8 cellular contexts compared by ENCODE assay signal in the genomic region with DNA sequence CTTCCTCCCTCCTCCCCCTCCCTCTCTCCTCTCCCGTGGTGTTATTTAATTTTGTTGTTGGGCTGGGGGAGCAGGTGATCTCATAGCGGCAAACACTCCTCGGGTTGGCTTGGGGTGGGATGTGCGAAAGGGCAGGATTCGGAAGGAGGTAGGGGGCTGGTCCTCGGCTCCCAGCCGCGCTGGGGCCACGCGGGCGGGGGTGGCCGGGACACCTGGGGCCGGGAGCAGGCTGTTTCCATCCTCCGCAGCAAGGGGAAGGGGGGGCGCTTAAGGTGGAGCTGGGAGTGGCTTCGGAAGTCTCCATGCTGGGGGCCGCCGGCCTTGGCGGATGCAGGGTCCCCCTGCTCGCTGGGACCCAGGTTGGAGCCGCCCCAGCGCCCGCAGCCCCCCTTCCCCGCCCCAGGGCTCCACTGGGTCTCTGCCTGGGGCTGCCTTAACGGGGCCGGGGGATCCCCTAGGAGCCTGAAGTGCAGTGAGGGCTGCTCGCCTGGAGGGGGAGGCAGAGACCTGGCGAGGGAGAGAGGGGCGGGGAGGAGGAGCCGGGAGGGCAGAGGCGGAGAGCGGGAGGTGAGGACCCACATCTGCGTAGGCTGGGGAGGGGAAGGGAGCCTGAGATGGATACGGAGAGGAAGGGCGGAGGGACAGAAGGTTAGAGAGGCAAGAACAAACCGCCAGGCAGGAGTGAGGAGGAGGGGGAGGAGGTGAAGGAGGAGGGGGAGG. TPM values are rescaled to one million over a fixed set of nuclear protein-coding genes. Genes with fewer than 3 reads are reported as not detected.
DNase-seq lines count a peak whose midpoint lies in the region; ATAC-seq and TF ChIP-seq lines count a peak whose summit lies in the region.

No MANE protein-coding gene starts in this region.

- H3K27ac ChIP-seq in left lung: peak overlapping the region; percentile 64 to 70

- no peak for DNase-seq in AG04449 (ENCODE audit: low read depth, low spot score)
- peak; percentile 82 for DNase-seq in NCI-H524 treated with DMSO at 0.1 percent for 48 hours (lab: John Stamatoyannopoulos, UW)
- peak; percentile 91 to 94 for DNase-seq in activated CD4-positive, alpha-beta T cell treated with anti-CD3 and anti-CD28 coated beads for 4 hours
- peak; percentile 88 for DNase-seq in choroid plexus epithelial cell (ENCODE audit: low read depth)
- DNase-seq in left lung: peak; percentile 88 to 95
- peak; percentile 91 for DNase-seq in stimulated activated CD4-positive, alpha-beta T cell treated with anti-CD3 and anti-CD28 coated beads, Interleukin-2, amount 100 ng/mL, for 4 hours (ENCODE audit: low read depth)

- peak overlapping the region; percentile 57 for H3K4me3 ChIP-seq in AG04449 (ENCODE audit: low read depth, low read length)
- peak overlapping the region; percentile 62 for H3K4me3 ChIP-seq in choroid plexus epithelial cell (ENCODE audit: low read depth, low read length)
- H3K4me3 ChIP-seq in left lung: peak overlapping the region; percentile 33 to 50

- POLR2A ChIA-PET in AG04449 (lab: Yijun Ruan, JAX): no interaction called here

- peaks cover 0 to 18% of the 10 kb centered on the region in 2 donors for H3K27me3 ChIP-seq in left lung

- H3K36me3 ChIP-seq in left lung: no peaks in the 10 kb centered on the region

- no peaks in the 10 kb centered on the region for H3K9me3 ChIP-seq in left lung

- peaks cover 7 to 28% of the 10 kb centered on the region in 2 donors for H3K4me1 ChIP-seq in left lung

- CTCF ChIA-PET in AG04449 (lab: Yijun Ruan, JAX): interaction anchor here (0.7 to 3.1 kb wide), 16 partner anchors 9 to 326 kb away, joined by 3 to 40 read pairs (median 6); a partner anchor contains a TSS

- ATAC-seq in GM19023 (IDR thresholded peaks at IDR 0.05; ENCODE audit: unreplicated experiment) (peak; percentile 79), HG03432 (IDR thresholded peaks at IDR 0.05; ENCODE audit: unreplicated experiment) (peak; percentile 72), left lung (peak; percentile 93)

- intact Hi-C loops in left lung (cut with DNase I): no loop called here

- TF ChIP-seq CTCF in AG04449 (IDR thresholded peaks at IDR 0.05; ENCODE audit: insufficient read depth, low read length, missing control alignments) (peak; percentile 95), choroid plexus epithelial cell (conservative IDR thresholded peaks at IDR 0.05; ENCODE audit: low read depth, low read length) (peak; percentile 86), left lung (IDR thresholded peaks at IDR 0.05) (peak; percentile 75 to 89)

RNA-seq across cellular contexts. Expression of a gene that starts 0.4 kb away (rescaled TPM):
- 1 to 10 TPM; 3.6 to 3.9 TPM for total RNA-seq in left lung

RNA-seq across cellular contexts. Expression of a gene that starts 9.2 kb away (rescaled TPM):
- 10 to 100 TPM in 1 of 2 donors, 1 to 10 TPM in 1; 8.9 to 10.5 TPM for total RNA-seq in left lung

RNA-seq across cellular contexts. Expression of a gene that starts 26.5 kb away (rescaled TPM):
- under 1 TPM; 0.29 to 0.73 TPM for total RNA-seq in left lung

RNA-seq across cellular contexts. Expression of a gene that starts 27.0 kb away (rescaled TPM):
- total RNA-seq in left lung: 10 to 100 TPM; 21.3 to 27.5 TPM

RNA-seq across cellular contexts. Expression of a gene that starts 27.4 kb away (rescaled TPM):
- 1,000 to 10,000 TPM; 1,028 to 1,088 TPM for total RNA-seq in left lung
